In the genomic region with DNA sequence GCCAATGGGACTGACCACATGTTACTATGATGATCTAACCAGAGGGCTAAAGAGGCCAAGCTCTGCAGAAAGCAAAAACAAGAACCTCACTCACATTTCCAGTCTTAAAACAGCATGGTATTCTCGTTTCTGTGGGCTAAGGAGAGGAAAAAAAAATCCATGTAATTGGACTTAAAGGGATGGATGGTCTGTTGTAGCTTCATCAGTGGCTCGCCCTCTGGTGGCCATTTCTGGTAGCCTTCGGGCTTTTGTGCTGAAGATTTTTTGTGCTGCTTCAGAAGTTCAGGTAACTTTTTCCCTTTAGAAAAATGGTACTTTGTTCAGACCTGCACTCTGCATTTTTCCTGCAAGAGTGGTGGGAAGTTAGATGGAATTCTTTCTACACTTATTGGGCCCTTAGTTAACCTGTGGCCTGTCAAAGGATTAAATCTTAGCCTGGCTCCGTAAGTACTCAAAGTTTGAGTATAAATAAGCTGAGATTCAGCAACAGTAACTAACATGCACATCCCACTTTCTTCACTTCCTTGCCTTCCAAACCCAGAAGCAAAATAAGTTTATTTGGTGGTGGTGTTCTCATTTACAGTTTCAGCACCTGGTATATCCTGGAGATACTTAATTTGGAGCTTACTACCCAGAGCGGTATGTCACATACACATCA, we compare ENCODE assay signal across 8 cellular contexts. TPM values are rescaled to one million over a fixed set of nuclear protein-coding genes. Genes with fewer than 3 reads are reported as not detected.
DNase-seq lines count a peak whose midpoint lies in the region; ATAC-seq and TF ChIP-seq lines count a peak whose summit lies in the region.

No MANE protein-coding gene starts in this region.

- CTCF ChIA-PET in activated CD4-positive, alpha-beta memory T cell treated with anti-CD3 and anti-CD28 coated beads for 36 hours (lab: Charles Lee), result interaction anchor here (0.6 to 4.3 kb wide), 40 partner anchors 9 to 941 kb away, joined by 3 to 65 read pairs (median 4); a partner anchor contains a TSS

- no peak for ATAC-seq in HG02885 (IDR thresholded peaks at IDR 0.05; ENCODE audit: poor library complexity, unreplicated experiment)

- no peaks in the 10 kb centered on the region for H3K27me3 Mint-ChIP-seq in activated CD4-positive, alpha-beta memory T cell treated with anti-CD3 and anti-CD28 coated beads for 36 hours
- no peaks in the 10 kb centered on the region for H3K27me3 Mint-ChIP-seq in mesothelial cell of epicardium (ENCODE audit: low read depth)

- no peaks in the 10 kb centered on the region for H3K4me1 Mint-ChIP-seq in activated CD4-positive, alpha-beta memory T cell treated with anti-CD3 and anti-CD28 coated beads for 36 hours (ENCODE audit: low read depth)
- H3K4me1 Mint-ChIP-seq in mesothelial cell of epicardium, result no peaks in the 10 kb centered on the region

- peak; percentile 30 for DNase-seq in NK-92 treated with Interleukin-12 subunit alpha and Interleukin-12 subunit beta, amount 100 ng/mL, for 24 hours (lab: John Stamatoyannopoulos, UW)
- no peak for DNase-seq in NK-92 (lab: John Stamatoyannopoulos, UW; ENCODE audit: unreplicated experiment)
- peak; percentile 33 for DNase-seq in NCI-H345 (lab: John Stamatoyannopoulos, UW)
- DNase-seq in activated CD4-positive, alpha-beta memory T cell treated with anti-CD3 and anti-CD28 coated beads for 36 hours, result peak; percentile 75
- peak; percentile 52 for DNase-seq in effector CD4-positive, alpha-beta T cell
- peak; percentile 40 to 81 for DNase-seq in mesothelial cell of epicardium (ENCODE audit: low spot score in 2 of 2, unreplicated experiment in 2 of 2)
- peak; percentile 24 to 51 for DNase-seq in stimulated activated CD8-positive, alpha-beta memory T cell treated with anti-CD3 and anti-CD28 coated beads, Interleukin-4, amount 100 ng/mL, for 4 hours (ENCODE audit: low read depth in 2 of 2, low spot score in 1 of 2)

- POLR2A ChIA-PET in activated CD4-positive, alpha-beta memory T cell treated with anti-CD3 and anti-CD28 coated beads for 36 hours (lab: Charles Lee), result interaction anchor here (1.0 kb wide), 2 partner anchors 24 to 432 kb away, joined by 3 to 4 read pairs; no protein-coding TSS in a partner anchor

- peaks cover 12% of the 10 kb centered on the region for H3K36me3 Mint-ChIP-seq in activated CD4-positive, alpha-beta memory T cell treated with anti-CD3 and anti-CD28 coated beads for 36 hours
- H3K36me3 Mint-ChIP-seq in mesothelial cell of epicardium, result peaks cover 20% of the 10 kb centered on the region

- H3K9me3 Mint-ChIP-seq in activated CD4-positive, alpha-beta memory T cell treated with anti-CD3 and anti-CD28 coated beads for 36 hours, result no peaks in the 10 kb centered on the region
- no peaks in the 10 kb centered on the region for H3K9me3 Mint-ChIP-seq in mesothelial cell of epicardium

- intact Hi-C loops in activated CD4-positive, alpha-beta memory T cell treated with anti-CD3 and anti-CD28 coated beads for 36 hours (cut with micrococcal nuclease), result loop anchor here (1.0 kb wide), 1 partner anchor 431 kb away; no protein-coding TSS in a partner anchor

- no peak overlapping the region for H3K27ac Mint-ChIP-seq in activated CD4-positive, alpha-beta memory T cell treated with anti-CD3 and anti-CD28 coated beads for 36 hours
- no peak overlapping the region for H3K27ac Mint-ChIP-seq in mesothelial cell of epicardium

- TF ChIP-seq CTCF in mesothelial cell of epicardium (IDR thresholded peaks at IDR 0.05; ENCODE audit: unreplicated experiment), result peak; percentile 94

- H3K4me3 Mint-ChIP-seq in activated CD4-positive, alpha-beta memory T cell treated with anti-CD3 and anti-CD28 coated beads for 36 hours, result no peak overlapping the region
- H3K4me3 Mint-ChIP-seq in mesothelial cell of epicardium, result no peak overlapping the region

RNA-seq across cellular contexts. Expression of a gene that starts 22.3 kb away (rescaled TPM):
- total RNA-seq in activated CD4-positive, alpha-beta memory T cell treated with anti-CD3 and anti-CD28 coated beads for 36 hours, result 10 to 100 TPM; 13.4 to 13.6 TPM
- total RNA-seq in mesothelial cell of epicardium, result 21.4 to 23.2 TPM (median 22.5 TPM) in 3 replicates

RNA-seq across cellular contexts. Expression of a gene that starts 54.7 kb away (rescaled TPM):
- under 1 TPM; 0.24 to 0.39 TPM for total RNA-seq in activated CD4-positive, alpha-beta memory T cell treated with anti-CD3 and anti-CD28 coated beads for 36 hours
- total RNA-seq in mesothelial cell of epicardium, result 1.3 to 2.7 TPM (median 2.5 TPM) in 3 replicates
